ENCODE assay signal across 29 cellular contexts in genomic region chr2:238146884-238147544, GRCh38. TPM values are rescaled to one million over a fixed set of nuclear protein-coding genes. Genes with fewer than 3 reads are reported as not detected.
"Had no signal": no experiment of that assay in that cellular context is flagged by ENCODE, and none has a peak within 500 bp of the region (broad histone marks: within the 10 kb centered on the region; RNA-seq: fewer than 3 reads in every experiment).

No MANE protein-coding gene starts in this region.

- H3K27ac ChIP-seq: parathyroid adenoma, testis had no signal

- ATAC-seq: activated CD4-positive, alpha-beta T cell treated with anti-CD3 and anti-CD28 coated beads for 36 hours; activated T-cell treated with anti-CD3 and anti-CD28 coated beads, Interleukin-2, amount 50 U/mL, for 4 hours; esophagus mucosa; sciatic nerve had no signal

- H3K27me3 ChIP-seq: testis had no signal

- H3K79me2 ChIP-seq: parathyroid adenoma had no signal

- H3K9me3 ChIP-seq: testis had no signal

- H3K4me3 ChIP-seq: smooth muscle cell, testis had no signal

- H3K4me2 ChIP-seq: smooth muscle cell had no signal

- H3K9ac ChIP-seq: parathyroid adenoma had no signal

- DNase-seq: activated B cell treated with CpG ODN at 0.5 μM for 24 hours; activated CD4-positive, alpha-beta T cell treated with anti-CD3 and anti-CD28 coated beads for 36 hours; activated CD4-positive, alpha-beta T cell treated with anti-CD3 and anti-CD28 coated beads, Interleukin-2, amount 50 U/mL, for 48 hours; activated CD8-positive, alpha-beta memory T cell treated with anti-CD3 and anti-CD28 coated beads, Interleukin-2, amount 50 U/mL, for 48 hours; activated naive CD4-positive, alpha-beta T cell; activated naive CD8-positive, alpha-beta T cell treated with anti-CD3 and anti-CD28 coated beads for 36 hours; activated T-cell treated with anti-CD3 and anti-CD28 coated beads, Interleukin-2, amount 50 U/mL, for 4 hours; central memory CD4-positive, alpha-beta T cell; effector memory CD4-positive, alpha-beta T cell; foreskin melanocyte; glutamatergic neuron; hippocampal formation; mesenchymal stem cell; nucleus accumbens; stimulated activated CD4-positive, alpha-beta T cell treated with anti-CD3 and anti-CD28 coated beads, Interleukin-2, amount 100 ng/mL, for 48 hours; stimulated activated CD8-positive, alpha-beta memory T cell treated with anti-CD3 and anti-CD28 coated beads, Interleukin-4, amount 100 ng/mL, for 48 hours; stimulated activated naive CD4-positive, alpha-beta T cell; T-helper 9 cell; testis had no signal

- H3K4me1 ChIP-seq: parathyroid adenoma, testis had no signal

- FAIRE-seq: astrocyte had no signal

- H2AFZ ChIP-seq: parathyroid adenoma had no signal

RNA-seq across cellular contexts. Expression of gene KLHL30, which starts 8.5 kb away (rescaled TPM):
- total RNA-seq: activated B cell treated with CpG ODN at 0.5 μM for 24 hours; activated CD4-positive, alpha-beta T cell treated with anti-CD3 and anti-CD28 coated beads for 36 hours; activated CD8-positive, alpha-beta memory T cell treated with anti-CD3 and anti-CD28 coated beads for 36 hours; activated naive CD8-positive, alpha-beta T cell treated with anti-CD3 and anti-CD28 coated beads for 36 hours; activated T-cell treated with anti-CD3 and anti-CD28 coated beads, Interleukin-2, amount 50 U/mL, for 4 hours; activated T-helper 2 cell treated with anti-CD3 and anti-CD28 coated beads, Interferon-gamma antibody, Interleukin-2, Interleukin-4, amounts not matched to agents 10 μg/mL and 5 μg/mL and 100 μg/mL, durations not matched to agents 14 hours and 24 hours and 36 hours; dermis microvascular lymphatic vessel endothelial cell; mononuclear cell; T-helper 1 cell treated with Interleukin-12 subunit alpha and Interleukin-12 subunit beta and Interleukin-4 antibody, amounts not matched to agents 30 ng/mL and 1 ng/mL, for 36 hours had no signal
- polyA plus RNA-seq: smooth muscle cell had no signal

RNA-seq across cellular contexts. Expression of gene ERFE, which starts 11.8 kb away (rescaled TPM):
- total RNA-seq: activated B cell treated with CpG ODN at 0.5 μM for 24 hours; smooth muscle cell; T-helper 1 cell treated with Interleukin-12 subunit alpha and Interleukin-12 subunit beta and Interleukin-4 antibody, amounts not matched to agents 30 ng/mL and 1 ng/mL, for 36 hours had no signal

RNA-seq across cellular contexts. Expression of gene ESPNL, which starts 46.9 kb away (rescaled TPM):
- total RNA-seq: activated naive CD8-positive, alpha-beta T cell treated with anti-CD3 and anti-CD28 coated beads for 36 hours; astrocyte; dermis microvascular lymphatic vessel endothelial cell; sciatic nerve had no signal
- polyA plus RNA-seq: smooth muscle cell had no signal
